Comparison of ENCODE assay signal across 21 cellular contexts in genomic region chr2:13021470-13021957, GRCh38.
"Had no signal": no experiment of that assay in that cellular context is flagged by ENCODE, and none has a peak within 500 bp of the region (broad histone marks: within the 10 kb centered on the region; RNA-seq: fewer than 3 reads in every experiment).

No MANE protein-coding gene starts in this region.

- H3K27me3 ChIP-seq: heart left ventricle, uterus had no signal

- H2AFZ ChIP-seq: parathyroid adenoma had no signal

- H3K9me3 ChIP-seq: gastrocnemius medialis, heart left ventricle, mucosa of descending colon, neutrophil, tibial artery, uterus had no signal

- H3K4me1 ChIP-seq: gastrocnemius medialis, parathyroid adenoma, tibial artery, uterus had no signal

- H3K9ac ChIP-seq: parathyroid adenoma had no signal

- H3K27ac ChIP-seq: epithelial cell of prostate, gastrocnemius medialis, heart left ventricle, neutrophil, parathyroid adenoma, tibial artery, uterus, WERI-Rb-1 had no signal

- H3K36me3 ChIP-seq: gastrocnemius medialis, heart left ventricle, neutrophil, tibial artery, uterus, WERI-Rb-1 had no signal

- ATAC-seq: activated CD8-positive, alpha-beta memory T cell treated with anti-CD3 and anti-CD28 coated beads, Interleukin-2, amount 10 ng/mL, durations not matched to agents 7 days and 5 days; activated naive CD8-positive, alpha-beta T cell treated with anti-CD3 and anti-CD28 coated beads, Interleukin-2, amount 50 U/mL, for 24 hours; gastrocnemius medialis; mucosa of descending colon; naive thymus-derived CD4-positive, alpha-beta T cell; stimulated activated naive B cell treated with anti-CD40 and anti-IgM and Interleukin-4, amounts not matched to agents 10 μg/mL and 1 μg/mL and 100 μg/mL, for 72 hours had no signal

- H3K79me2 ChIP-seq: parathyroid adenoma had no signal

- DNase-seq: activated CD4-positive, alpha-beta memory T cell treated with anti-CD3 and anti-CD28 coated beads for 36 hours; activated CD8-positive, alpha-beta memory T cell treated with anti-CD3 and anti-CD28 coated beads, Interleukin-2, amount 10 ng/mL, durations not matched to agents 7 days and 5 days; activated naive CD4-positive, alpha-beta T cell treated with anti-CD3 and anti-CD28 coated beads for 36 hours; activated naive CD8-positive, alpha-beta T cell treated with anti-CD3 and anti-CD28 coated beads, Interleukin-2, amount 50 U/mL, for 24 hours; activated T-cell treated with anti-CD3 and anti-CD28 coated beads, Interleukin-2, amount 50 U/mL, for 1 hour; aorta; cerebellar nuclear complex; dermis blood vessel endothelial cell; gastrocnemius medialis; mammary epithelial cell; mucosa of descending colon; naive thymus-derived CD4-positive, alpha-beta T cell; stimulated activated CD4-positive, alpha-beta T cell treated with anti-CD3 and anti-CD28 coated beads, Interleukin-4, amount 100 ng/mL, for 1 hour; stimulated activated naive B cell treated with anti-CD40 and anti-IgM and Interleukin-4, amounts not matched to agents 10 μg/mL and 1 μg/mL and 100 μg/mL, for 72 hours; tibial artery; uterus; WERI-Rb-1 had no signal

- H3K4me3 ChIP-seq: gastrocnemius medialis, heart left ventricle, mucosa of descending colon, tibial artery, uterus had no signal
